In the genomic region with DNA sequence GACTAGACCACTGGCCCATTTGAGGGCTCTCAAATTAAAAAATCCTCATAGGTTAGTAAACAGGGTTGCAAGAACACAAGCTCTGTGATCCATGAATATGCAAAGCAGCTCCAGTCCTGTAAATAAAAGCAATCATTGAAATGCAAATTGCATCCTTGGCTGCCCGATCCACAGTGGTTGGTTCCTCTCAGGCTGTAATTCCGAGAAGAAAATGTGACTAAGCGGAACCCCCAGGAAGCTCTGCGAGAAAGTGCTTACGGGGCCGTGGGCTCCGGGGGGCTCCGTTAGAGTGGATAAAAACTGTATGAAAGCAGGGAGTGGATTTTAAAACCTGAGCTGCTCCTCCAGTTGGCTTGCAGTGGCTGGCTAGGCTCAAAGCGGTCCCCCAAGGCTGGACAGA, we compare ENCODE assay signal across 15 cellular contexts. TPM values are rescaled to one million over a fixed set of nuclear protein-coding genes. Genes with fewer than 3 reads are reported as not detected.
DNase-seq lines count a peak whose midpoint lies in the region; ATAC-seq, FAIRE-seq and TF ChIP-seq lines count a peak whose summit lies in the region.
"Had no signal": no experiment of that assay in that cellular context is flagged by ENCODE, and none has a peak within 500 bp of the region (broad histone marks: within the 10 kb centered on the region; RNA-seq: fewer than 3 reads in every experiment).

No MANE protein-coding gene starts in this region.

- ATAC-seq in gastrocnemius medialis (no peak), HG03097 (IDR thresholded peaks at IDR 0.05; ENCODE audit: low FRiP score, unreplicated experiment) (no peak)
- ATAC-seq: activated T-cell treated with anti-CD3 and anti-CD28 coated beads, Interleukin-2, amount 50 U/mL, for 72 hours; lower lobe of right lung had no signal

- DNase-seq in H7 (peak; percentile 78), astrocyte of the hippocampus (ENCODE audit: low read depth, low spot score) (peak; percentile 84), kidney (no peak), gastrocnemius medialis (no peak), kidney glomerular epithelial cell (lab: John Stamatoyannopoulos, UW) (no peak), HuH-7.5 (ENCODE audit: low spot score) (no peak), ecto neural progenitor cell (ENCODE audit: low spot score) (no peak)
- DNase-seq: activated T-cell treated with anti-CD3 and anti-CD28 coated beads, Interleukin-2, amount 50 U/mL, for 72 hours; lower lobe of right lung; NCI-H446 treated with DMSO at 0.1 percent for 48 hours; SHP77; sigmoid colon had no signal

- H3K27ac ChIP-seq in kidney (ENCODE audit: low read depth in 2 of 2, low read length in 2 of 2) (peak overlapping the region; percentile 59 to 85), gastrocnemius medialis (peak overlapping the region; percentile 86 to 99 (median 98))
- H3K27ac ChIP-seq: BLaER1, lower lobe of right lung had no signal

- H3K9me3 ChIP-seq in kidney (ENCODE audit: control insufficient read depth in 1 of 2, low read length in 2 of 2), result no peaks in the 10 kb centered on the region
- no peaks in the 10 kb centered on the region for H3K9me3 ChIP-seq in gastrocnemius medialis
- H3K9me3 ChIP-seq: BLaER1, lower lobe of right lung, sigmoid colon had no signal

- peak overlapping the region in 1 of 2 donors; percentile 66 for H3K9ac ChIP-seq in kidney (ENCODE audit: low read length in 2 of 2)
- H3K9ac ChIP-seq: BLaER1 had no signal

- no peak for TF ChIP-seq POLR2A in gastrocnemius medialis (IDR thresholded peaks at IDR 0.05)

- H3K4me3 ChIP-seq in H7 (ENCODE audit: insufficient read depth, low read depth, low read length), result peak overlapping the region; percentile 90
- peak overlapping the region; percentile 63 to 75 for H3K4me3 ChIP-seq in kidney (ENCODE audit: low read length in 2 of 2)
- peak overlapping the region; percentile 80 to 96 (median 87) for H3K4me3 ChIP-seq in gastrocnemius medialis
- H3K4me3 ChIP-seq: BLaER1 had no signal

- in situ Hi-C loops in gastrocnemius medialis (cut with MboI; ENCODE audit: low sequenced_read_pairs in 4 of 4), result loop anchor here in 2 of 4 donors (10.0 to 25.0 kb wide), 3 partner anchors 77 to 195 kb away; no protein-coding TSS in a partner anchor

- H3K27me3 ChIP-seq in H7 (ENCODE audit: control insufficient read depth, insufficient read depth, low read length) (peaks cover 11% of the 10 kb centered on the region), gastrocnemius medialis (no peaks in the 10 kb centered on the region)

- H3K36me3 ChIP-seq in H7 (replicated peaks; ENCODE audit: control insufficient read depth, insufficient read depth, low read length) (no peaks in the 10 kb centered on the region; the same call in none of the 2 replicates), kidney (ENCODE audit: control insufficient read depth in 1 of 2, insufficient read depth in 2 of 2, low read length in 2 of 2) (peaks cover 0 to 4% of the 10 kb centered on the region in 2 donors), gastrocnemius medialis (no peaks in the 10 kb centered on the region)
- H3K36me3 ChIP-seq: BLaER1, lower lobe of right lung, sigmoid colon had no signal

- FAIRE-seq in kidney (lab: Jason Lieb, UNC), result no peak
- FAIRE-seq: bronchial epithelial cell had no signal

- no peak for TF ChIP-seq CTCF in kidney (IDR thresholded peaks at IDR 0.05; ENCODE audit: borderline replicate concordance, extremely low read depth, insufficient read depth)
- no peak for TF ChIP-seq CTCF in gastrocnemius medialis (IDR thresholded peaks at IDR 0.05 in 4 of 5, conservative IDR thresholded peaks at IDR 0.05 in 1 of 5)

- intact Hi-C loops in kidney (cut with DNase I) (no loop called here), gastrocnemius medialis (cut with DNase I; ENCODE audit: low total_unique reads) (loop anchor here (5.0 to 10.0 kb wide), 2 partner anchors 50 to 1077 kb away; partner anchors contain the start of gene ARL6IP1)

- H3K4me1 ChIP-seq in kidney (ENCODE audit: control insufficient read depth in 1 of 2, insufficient read depth in 1 of 2, low read depth in 1 of 2, low read length in 2 of 2), result peaks cover 5 to 26% of the 10 kb centered on the region in 2 donors
- H3K4me1 ChIP-seq in gastrocnemius medialis, result peaks cover 41 to 62% of the 10 kb centered on the region in 2 donors

RNA-seq across cellular contexts. Expression of gene GPRC5B, which starts 2.5 kb away (rescaled TPM):
- total RNA-seq in H7 (2014; rRNA removed; shearing (Covaris generic)), result 66.0 and 76.7 TPM in 2 replicates
- total RNA-seq in kidney, result 53.1 TPM
- polyA plus RNA-seq in kidney (ENCODE audit: insufficient read depth, low read depth, low replicate concordance), result 66.3 TPM
- 10 to 100 TPM; 41.9 to 89.2 (median 71.3) TPM for total RNA-seq in gastrocnemius medialis

Comparison
In these comparisons a context has a peak if more than half of its experiments do, and no peak if none do; other contexts are left out.
1. DNase-seq: peak in H7 (single experiment) and astrocyte of the hippocampus (single experiment); none in kidney (single experiment), gastrocnemius medialis (0 of 2), kidney glomerular epithelial cell (single experiment), HuH-7.5 (single experiment) and ecto neural progenitor cell (single experiment).
2. Peak in every context shown above with its lines, with median percentiles within 50 percentile points of each other: H3K4me3 ChIP-seq.